ENCODE assay signal across 1 cellular context in the genomic region with DNA sequence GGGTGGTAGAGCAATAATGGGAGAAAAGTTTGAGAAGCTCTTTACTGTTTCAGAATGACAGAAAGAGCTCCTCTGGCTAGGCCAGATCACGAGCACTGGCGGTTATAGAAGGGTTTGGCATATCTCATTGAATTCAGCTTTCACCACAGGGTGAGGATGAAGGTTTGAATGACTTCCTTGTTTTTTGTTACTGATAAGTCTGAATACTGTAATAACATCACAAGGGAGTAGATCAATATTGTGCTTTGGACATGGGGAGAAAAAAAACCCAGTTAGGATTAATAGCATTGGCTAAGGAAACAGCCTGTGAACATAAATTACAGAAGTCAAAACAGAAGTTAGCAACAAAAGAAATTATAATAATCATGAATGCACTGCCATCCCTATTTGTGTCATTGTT.
TF ChIP-seq lines count a peak whose summit lies in the region.

No MANE protein-coding gene starts in this region.

TF ChIP-seq in HepG2, 621 proteins besides CTCF, POLR2A, EP300 and RAD21:
- TF ChIP-seq ZNF496 (CRISPR knock-in tag; IDR thresholded peaks at IDR 0.05; ENCODE audit: insufficient replicate concordance) (no peak), HNF4A (CRISPR knock-in tag; IDR thresholded peaks at IDR 0.05) (0 out of 2 replicates have a peak, but pooled peaks have one; percentile 15), AHR (CRISPR knock-in tag; IDR thresholded peaks at IDR 0.05) (no peak), SIX1 (CRISPR knock-in tag; IDR thresholded peaks at IDR 0.05; ENCODE audit: borderline replicate concordance) (peak; percentile 90), ZBTB21 (CRISPR knock-in tag; IDR thresholded peaks at IDR 0.05) (no peak), CREB1 (IDR thresholded peaks at IDR 0.05) (no peak), CREB1 (CRISPR knock-in tag; IDR thresholded peaks at IDR 0.05) (0 out of 2 replicates have a peak, but pooled peaks have one; percentile 20), KAT7 (CRISPR knock-in tag; IDR thresholded peaks at IDR 0.05; ENCODE audit: borderline replicate concordance) (no peak), ZNF225 (CRISPR knock-in tag; IDR thresholded peaks at IDR 0.05) (no peak), ZNF567 (CRISPR knock-in tag; IDR thresholded peaks at IDR 0.05; ENCODE audit: borderline replicate concordance) (no peak)
- TF ChIP-seq, protein P1, sequence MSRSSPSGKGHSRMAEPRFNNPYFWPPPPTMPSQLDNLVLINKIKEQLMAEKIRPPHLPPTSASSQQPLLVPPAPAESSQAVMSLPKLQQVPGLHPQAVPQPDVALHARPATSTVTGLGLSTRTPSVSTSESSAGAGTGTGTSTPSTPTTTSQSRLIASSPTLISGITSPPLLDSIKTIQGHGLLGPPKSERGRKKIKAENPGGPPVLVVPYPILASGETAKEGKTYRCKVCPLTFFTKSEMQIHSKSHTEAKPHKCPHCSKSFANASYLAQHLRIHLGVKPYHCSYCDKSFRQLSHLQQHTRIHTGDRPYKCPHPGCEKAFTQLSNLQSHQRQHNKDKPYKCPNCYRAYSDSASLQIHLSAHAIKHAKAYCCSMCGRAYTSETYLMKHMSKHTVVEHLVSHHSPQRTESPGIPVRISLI (CRISPR knock-in tag; IDR thresholded peaks at IDR 0.05; ENCODE audit: borderline replicate concordance): peak; percentile 51; the same call in 1 of the 2 replicates
- TF ChIP-seq, protein P2, sequence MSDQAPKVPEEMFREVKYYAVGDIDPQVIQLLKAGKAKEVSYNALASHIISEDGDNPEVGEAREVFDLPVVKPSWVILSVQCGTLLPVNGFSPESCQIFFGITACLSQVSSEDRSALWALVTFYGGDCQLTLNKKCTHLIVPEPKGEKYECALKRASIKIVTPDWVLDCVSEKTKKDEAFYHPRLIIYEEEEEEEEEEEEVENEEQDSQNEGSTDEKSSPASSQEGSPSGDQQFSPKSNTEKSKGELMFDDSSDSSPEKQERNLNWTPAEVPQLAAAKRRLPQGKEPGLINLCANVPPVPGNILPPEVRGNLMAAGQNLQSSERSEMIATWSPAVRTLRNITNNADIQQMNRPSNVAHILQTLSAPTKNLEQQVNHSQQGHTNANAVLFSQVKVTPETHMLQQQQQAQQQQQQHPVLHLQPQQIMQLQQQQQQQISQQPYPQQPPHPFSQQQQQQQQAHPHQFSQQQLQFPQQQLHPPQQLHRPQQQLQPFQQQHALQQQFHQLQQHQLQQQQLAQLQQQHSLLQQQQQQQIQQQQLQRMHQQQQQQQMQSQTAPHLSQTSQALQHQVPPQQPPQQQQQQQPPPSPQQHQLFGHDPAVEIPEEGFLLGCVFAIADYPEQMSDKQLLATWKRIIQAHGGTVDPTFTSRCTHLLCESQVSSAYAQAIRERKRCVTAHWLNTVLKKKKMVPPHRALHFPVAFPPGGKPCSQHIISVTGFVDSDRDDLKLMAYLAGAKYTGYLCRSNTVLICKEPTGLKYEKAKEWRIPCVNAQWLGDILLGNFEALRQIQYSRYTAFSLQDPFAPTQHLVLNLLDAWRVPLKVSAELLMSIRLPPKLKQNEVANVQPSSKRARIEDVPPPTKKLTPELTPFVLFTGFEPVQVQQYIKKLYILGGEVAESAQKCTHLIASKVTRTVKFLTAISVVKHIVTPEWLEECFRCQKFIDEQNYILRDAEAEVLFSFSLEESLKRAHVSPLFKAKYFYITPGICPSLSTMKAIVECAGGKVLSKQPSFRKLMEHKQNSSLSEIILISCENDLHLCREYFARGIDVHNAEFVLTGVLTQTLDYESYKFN (CRISPR knock-in tag; conservative IDR thresholded peaks at IDR 0.05): peak; percentile 21; the same call in 1 of the 2 replicates
